In genomic region chr13:40874138-40874776, GRCh38 we compare ENCODE assay signal across 1 cellular context.
TF ChIP-seq lines count a peak whose summit lies in the region.

No MANE protein-coding gene starts in this region.

TF ChIP-seq in K562, 482 proteins besides CTCF, POLR2A, EP300 and RAD21 (continued from another document):
- TF ChIP-seq EGR1 (conservative IDR thresholded peaks at IDR 0.05), result no peak
- TF ChIP-seq CHD1 (IDR thresholded peaks at IDR 0.05; ENCODE audit: low read length), result no peak
- peak; percentile 71 for TF ChIP-seq ZNF280A (IDR thresholded peaks at IDR 0.05; ENCODE audit: low read depth, partially characterized antibody)
